33 cellular contexts compared by ENCODE assay signal in the genomic region with DNA sequence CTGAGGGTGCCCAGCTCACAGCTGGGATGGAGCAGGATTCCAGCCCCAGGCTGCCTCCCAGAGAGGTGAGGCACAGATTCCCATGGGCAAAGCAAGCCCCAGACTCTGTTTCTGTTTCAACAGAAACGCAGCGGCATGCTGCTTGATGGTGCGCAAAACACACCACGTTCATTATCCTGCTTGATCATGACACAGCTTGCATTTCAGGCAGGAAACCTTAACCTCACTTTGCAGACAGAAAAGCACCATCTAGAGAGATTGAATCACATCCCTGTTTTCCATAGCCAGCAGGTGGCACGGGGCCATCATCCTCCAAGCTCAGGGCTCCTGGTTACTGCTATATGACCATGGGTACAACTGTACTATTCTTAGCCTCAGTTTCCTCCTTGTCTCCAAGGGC.
DNase-seq lines count a peak whose midpoint lies in the region; ATAC-seq and TF ChIP-seq lines count a peak whose summit lies in the region.
"Had no signal": no experiment of that assay in that cellular context is flagged by ENCODE, and none has a peak within 500 bp of the region (broad histone marks: within the 10 kb centered on the region; RNA-seq: fewer than 3 reads in every experiment).

No MANE protein-coding gene starts in this region.

- no peak overlapping the region for H3K27ac Mint-ChIP-seq in Caco-2 (ENCODE audit: unreplicated experiment)
- H3K27ac Mint-ChIP-seq: activated naive CD4-positive, alpha-beta T cell treated with anti-CD3 and anti-CD28 coated beads, Interleukin-2, amount 50 U/mL, for 24 hours; activated T-helper 1 cell treated with anti-CD3 and anti-CD28 coated beads, Interleukin-12 subunit alpha, Interleukin-12 subunit beta, Interleukin-2, Interleukin-4 antibody, amounts not matched to agents 30 ng/mL and 10 ng/mL and 1 ng/mL, durations not matched to agents 14 hours and 24 hours and 36 hours; CD4-positive, CD25-positive, alpha-beta regulatory T cell; stimulated activated memory B cell treated with anti-CD40 and anti-IgM and Interleukin-4, amounts not matched to agents 10 μg/mL and 1 μg/mL and 100 μg/mL, for 72 hours had no signal

- no peak overlapping the region for H3K4me3 Mint-ChIP-seq in Caco-2 (ENCODE audit: unreplicated experiment)
- H3K4me3 Mint-ChIP-seq: activated naive CD4-positive, alpha-beta T cell treated with anti-CD3 and anti-CD28 coated beads, Interleukin-2, amount 50 U/mL, for 24 hours; activated T-helper 1 cell treated with anti-CD3 and anti-CD28 coated beads, Interleukin-12 subunit alpha, Interleukin-12 subunit beta, Interleukin-2, Interleukin-4 antibody, amounts not matched to agents 30 ng/mL and 10 ng/mL and 1 ng/mL, durations not matched to agents 14 hours and 24 hours and 36 hours; CD4-positive, CD25-positive, alpha-beta regulatory T cell; stimulated activated memory B cell treated with anti-CD40 and anti-IgM and Interleukin-4, amounts not matched to agents 10 μg/mL and 1 μg/mL and 100 μg/mL, for 72 hours had no signal

- no peaks in the 10 kb centered on the region for H3K36me3 ChIP-seq in esophagus muscularis mucosa
- no peaks in the 10 kb centered on the region for H3K36me3 ChIP-seq in stomach smooth muscle (ENCODE audit: control insufficient read depth in 2 of 2, insufficient read depth in 2 of 2, low read length in 2 of 2)
- H3K36me3 ChIP-seq in Caco-2 (ENCODE audit: control insufficient read depth, insufficient read depth, low read length) = no peaks in the 10 kb centered on the region
- H3K36me3 ChIP-seq: cardiac muscle cell, Peyer's patch, suprapubic skin had no signal

- H3K9me3 Mint-ChIP-seq in Caco-2 (ENCODE audit: unreplicated experiment) = no peaks in the 10 kb centered on the region
- H3K9me3 Mint-ChIP-seq: activated naive CD4-positive, alpha-beta T cell treated with anti-CD3 and anti-CD28 coated beads, Interleukin-2, amount 50 U/mL, for 24 hours had no signal

- no peak for TF ChIP-seq POLR2A in esophagus muscularis mucosa (IDR thresholded peaks at IDR 0.05; ENCODE audit: low read depth)

- CTCF ChIA-PET in Caco-2 (lab: Charles Lee) = no interaction called here

- POLR2A ChIA-PET in Caco-2 (lab: Charles Lee) = no interaction called here

- DNase-seq in DMS 273 (lab: John Stamatoyannopoulos, UW; ENCODE audit: unreplicated experiment) (peak; percentile 40), DMS 273 treated with DMSO at 0.1 percent for 48 hours (lab: John Stamatoyannopoulos, UW) (no peak), NCI-H69 (lab: John Stamatoyannopoulos, UW) (peak; percentile 47), esophagus muscularis mucosa (ENCODE audit: extremely low spot score) (no peak), Right ventricle myocardium inferior (ENCODE audit: missing footprints) (no peak), Caco-2 (no peak)
- DNase-seq: activated CD4-positive, alpha-beta T cell treated with anti-CD3 and anti-CD28 coated beads, Interleukin-2, amount 50 U/mL, for 4 hours; activated CD4-positive, CD25-positive, alpha-beta regulatory T cell; amygdala; CD4-positive, CD25-positive, alpha-beta regulatory T cell; cortex of kidney; foreskin melanocyte; GF-D8; H7; KBM-7; mesendoderm; NCI-H2081 treated with DMSO at 0.1 percent for 48 hours; NCI-H524 treated with DMSO at 0.1 percent for 48 hours; occipital lobe; Peyer's patch; psoas muscle; SJCRH30; stimulated activated CD4-positive, alpha-beta T cell treated with anti-CD3 and anti-CD28 coated beads, Interleukin-4, amount 100 ng/mL, for 4 hours; T-helper 1 cell had no signal

- no peak overlapping the region for H3K9ac ChIP-seq in stomach smooth muscle (ENCODE audit: low read length in 2 of 2)

- intact Hi-C loops in esophagus muscularis mucosa (cut with DNase I) (no loop called here), Right ventricle myocardium inferior (cut with DNase I) (no loop called here), Caco-2 (cut with micrococcal nuclease; ENCODE audit: unreplicated experiment) (no loop called here)

- H3K36me3 Mint-ChIP-seq in Caco-2 (ENCODE audit: insufficient read depth, unreplicated experiment) = no peaks in the 10 kb centered on the region

- no peaks in the 10 kb centered on the region for H3K9me3 ChIP-seq in esophagus muscularis mucosa
- H3K9me3 ChIP-seq in stomach smooth muscle (ENCODE audit: control insufficient read depth in 2 of 2, low read length in 2 of 2) = peaks cover 0 to 3% of the 10 kb centered on the region in 2 donors
- no peaks in the 10 kb centered on the region for H3K9me3 ChIP-seq in Caco-2
- H3K9me3 ChIP-seq: Peyer's patch, psoas muscle, suprapubic skin had no signal

- H3K27me3 ChIP-seq in esophagus muscularis mucosa (no peaks in the 10 kb centered on the region), stomach smooth muscle (ENCODE audit: control insufficient read depth in 1 of 2, insufficient read depth in 2 of 2, low read length in 2 of 2) (no peaks in the 10 kb centered on the region), Caco-2 (replicated peaks; ENCODE audit: control insufficient read depth, insufficient read depth, low read length) (no peaks in the 10 kb centered on the region)
- H3K27me3 ChIP-seq: cardiac muscle cell, Peyer's patch, SJCRH30, suprapubic skin had no signal

- no peaks in the 10 kb centered on the region for H3K4me1 Mint-ChIP-seq in Caco-2 (ENCODE audit: low read depth, unreplicated experiment)
- H3K4me1 Mint-ChIP-seq: stimulated activated memory B cell treated with anti-CD40 and anti-IgM and Interleukin-4, amounts not matched to agents 10 μg/mL and 1 μg/mL and 100 μg/mL, for 72 hours had no signal

- H3K27me3 Mint-ChIP-seq in Caco-2 (ENCODE audit: insufficient read depth, unreplicated experiment) = no peaks in the 10 kb centered on the region
- H3K27me3 Mint-ChIP-seq: activated naive CD4-positive, alpha-beta T cell treated with anti-CD3 and anti-CD28 coated beads, Interleukin-2, amount 50 U/mL, for 24 hours had no signal

- WGBS in esophagus muscularis mucosa = 71% methylated on average over 5 of the region's 5 CpGs

- no peak for TF ChIP-seq EP300 in esophagus muscularis mucosa (IDR thresholded peaks at IDR 0.05)

- peak overlapping the region; percentile 55 to 75 (median 68) for H3K27ac ChIP-seq in esophagus muscularis mucosa (replicated peaks in 1 of 4)
- peak overlapping the region; percentile 18 for H3K27ac ChIP-seq in stomach smooth muscle (ENCODE audit: low read length)
- H3K27ac ChIP-seq: 22Rv1, cardiac muscle cell, Peyer's patch, psoas muscle, SJCRH30, suprapubic skin had no signal

- BruUV-seq in Caco-2 (replicated peaks; lab: Mats Ljungman, UMichigan) = no TSS peak

- peaks cover 15 to 54% (median 52%) of the 10 kb centered on the region in 4 donors for H3K4me1 ChIP-seq in esophagus muscularis mucosa
- H3K4me1 ChIP-seq in stomach smooth muscle (ENCODE audit: control insufficient read depth, insufficient read depth, low read length) = peaks cover 38% of the 10 kb centered on the region
- no peaks in the 10 kb centered on the region for H3K4me1 ChIP-seq in Caco-2
- H3K4me1 ChIP-seq: Peyer's patch, psoas muscle, SJCRH30, suprapubic skin had no signal

- H3K4me3 ChIP-seq in esophagus muscularis mucosa (no peak overlapping the region), stomach smooth muscle (ENCODE audit: low read length in 2 of 2) (no peak overlapping the region), Caco-2 (ENCODE audit: low read depth, low read length) (no peak overlapping the region)
- H3K4me3 ChIP-seq: cardiac muscle cell, Peyer's patch, psoas muscle, SJCRH30, suprapubic skin had no signal

- ATAC-seq in Right ventricle myocardium inferior = no peak
- no peak for ATAC-seq in HG03280 (IDR thresholded peaks at IDR 0.05; ENCODE audit: unreplicated experiment)
- ATAC-seq: left lobe of liver; psoas muscle; stimulated activated memory B cell treated with anti-CD40 and anti-IgM and Interleukin-4, amounts not matched to agents 10 μg/mL and 1 μg/mL and 100 μg/mL, for 72 hours had no signal

- TF ChIP-seq CTCF in esophagus muscularis mucosa (IDR thresholded peaks at IDR 0.05) (no peak), Caco-2 (IDR thresholded peaks at IDR 0.05; ENCODE audit: insufficient read depth in 1 of 2, low read depth in 1 of 2, low read length in 1 of 2, severe bottlenecking in 1 of 2, unreplicated experiment in 1 of 2) (no peak)

Comparison
In these comparisons a context has a peak if more than half of its experiments do, and no peak if none do; other contexts are left out.
1. DNase-seq: peak in DMS 273 (single experiment) and NCI-H69 (single experiment); none in DMS 273 treated with DMSO at 0.1 percent for 48 hours (single experiment), esophagus muscularis mucosa (single experiment), Right ventricle myocardium inferior (single experiment) and Caco-2 (0 of 2).